Comparison of ENCODE assay signal across 26 cellular contexts in genomic region chr11:9155930-9156329, GRCh38.
DNase-seq lines count a peak whose midpoint lies in the region; ATAC-seq, FAIRE-seq and TF ChIP-seq lines count a peak whose summit lies in the region.
"Had no signal": no experiment of that assay in that cellular context is flagged by ENCODE, and none has a peak within 500 bp of the region (broad histone marks: within the 10 kb centered on the region; RNA-seq: fewer than 3 reads in every experiment).

No MANE protein-coding gene starts in this region.

- TF ChIP-seq CTCF in HEK293 (tag by site-specific recombination; IDR thresholded peaks at IDR 0.05) (no peak), K562 (IDR thresholded peaks at IDR 0.05 in 2 of 3, conservative IDR thresholded peaks at IDR 0.05 in 1 of 3; ENCODE audit: insufficient read depth in 2 of 3, low read depth in 1 of 3, low read length in 3 of 3) (no peak), type B pancreatic cell (conservative IDR thresholded peaks at IDR 0.05) (no peak), gastroesophageal sphincter (IDR thresholded peaks at IDR 0.05) (no peak)

- H3K27me3 ChIP-seq in K562 (ENCODE audit: control insufficient read depth in 2 of 2, insufficient read depth in 2 of 2, low read length in 2 of 2) (no peaks in the 10 kb centered on the region), mesendoderm (ENCODE audit: insufficient read depth, low read length, poor library complexity) (no peaks in the 10 kb centered on the region), gastroesophageal sphincter (no peaks in the 10 kb centered on the region)
- H3K27me3 ChIP-seq: BE2C; BLaER1 treated with 17β-estradiol and CSF1 and Interleukin-3, amounts not matched to agents 10 nM and 100 nM had no signal

- WGBS in K562 (ENCODE audit: insufficient coverage, low coverage, missing lambda C conversion rate) = 10% methylated on average over 4 of the region's 4 CpGs
- no CpG with 5 or more reads among the region's 4 CpGs for WGBS in mesendoderm (ENCODE audit: extremely low coverage, insufficient coverage, low lambda C conversion rate)
- WGBS in gastroesophageal sphincter (ENCODE audit: low coverage in 1 of 2), 2 donors = 84 to 93% methylated on average over 3 to 4 of the region's 4 CpGs

- H3K9me3 ChIP-seq in HEK293 (ENCODE audit: control insufficient read depth, insufficient read depth, low read depth, low read length) = no peaks in the 10 kb centered on the region
- H3K9me3 ChIP-seq in K562 (replicated peaks; ENCODE audit: control insufficient read depth, insufficient read depth, low read depth, low read length) = no peaks in the 10 kb centered on the region
- no peaks in the 10 kb centered on the region for H3K9me3 ChIP-seq in gastroesophageal sphincter
- H3K9me3 ChIP-seq: A549; BE2C; BLaER1 treated with 17β-estradiol and CSF1 and Interleukin-3, amounts not matched to agents 10 nM and 100 nM had no signal

- peak; percentile 72 for ATAC-seq in K562
- ATAC-seq in gastroesophageal sphincter = no peak
- ATAC-seq in GM19351 (IDR thresholded peaks at IDR 0.05; ENCODE audit: unreplicated experiment) = no peak
- ATAC-seq: A549, GM12878 had no signal

- CTCF ChIA-PET in HEK293 (lab: Yijun Ruan, JAX) = interaction anchor here (1.4 kb wide), 1 partner anchor 351 kb away, joined by 6 read pairs; no protein-coding TSS in a partner anchor
- CTCF ChIA-PET in K562 (lab: Yijun Ruan, JAX; ENCODE audit: low intra/inter-chr PET ratio) = no interaction called here

- POLR2A ChIA-PET in HEK293 (lab: Yijun Ruan, JAX) (no interaction called here), K562 (lab: Yijun Ruan, JAX) (interaction anchor here (0.6 to 1.1 kb wide), 4 partner anchors 8 to 1250 kb away, joined by 3 to 4 read pairs (median 4); no protein-coding TSS in a partner anchor)

- H3K79me1 ChIP-seq in mesendoderm (ENCODE audit: low read length) = peaks cover 3% of the 10 kb centered on the region

- no peak overlapping the region for H3K4me3 ChIP-seq in HEK293 (ENCODE audit: low read depth, low read length)
- H3K4me3 ChIP-seq in K562 = no peak overlapping the region
- H3K4me3 ChIP-seq in mesendoderm (ENCODE audit: low read length) = no peak overlapping the region
- H3K4me3 ChIP-seq in gastroesophageal sphincter = no peak overlapping the region
- H3K4me3 ChIP-seq: A549; BLaER1 treated with 17β-estradiol and CSF1 and Interleukin-3, amounts not matched to agents 10 nM and 100 nM; GM12878 had no signal

- H4K5ac ChIP-seq in mesendoderm (ENCODE audit: low read length) = no peak overlapping the region

- in situ Hi-C loops in K562 (cut with MboI) = loop anchor here (25.0 kb wide), 1 partner anchor 256 kb away; no protein-coding TSS in a partner anchor

- TF ChIP-seq EP300 in K562 (IDR thresholded peaks at IDR 0.05; ENCODE audit: low read length) (no peak), gastroesophageal sphincter (IDR thresholded peaks at IDR 0.05) (no peak)

- FAIRE-seq in K562 (lab: Jason Lieb, UNC) = no peak
- FAIRE-seq: A549, D721Med, GM12878, GM18507, H54 had no signal

- no peaks in the 10 kb centered on the region for H3K27me3 Mint-ChIP-seq in type B pancreatic cell
- H3K27me3 Mint-ChIP-seq: CD4-positive, alpha-beta T cell; CD8-positive, alpha-beta memory T cell had no signal

- H3K79me2 ChIP-seq in K562 (ENCODE audit: control insufficient read depth, insufficient read depth, low read length) (no peaks in the 10 kb centered on the region), mesendoderm (ENCODE audit: control insufficient read depth, insufficient read depth, low read length) (no peaks in the 10 kb centered on the region)

- no peak overlapping the region for H2BK5ac ChIP-seq in mesendoderm (ENCODE audit: low read length)

- H3K23ac ChIP-seq in mesendoderm (ENCODE audit: low read length) = no peak overlapping the region

- no peak overlapping the region for H2BK120ac ChIP-seq in mesendoderm (ENCODE audit: low read depth, low read length)

- peak in 2 of 4 experiments; percentile 21 to 47 for DNase-seq in K562 (ENCODE audit: extremely low read depth in 1 of 4, low spot score in 3 of 4)
- DNase-seq in mesendoderm = peak; percentile 86
- DNase-seq in type B pancreatic cell (ENCODE audit: extremely low spot score, unreplicated experiment) = peak; percentile 6
- DNase-seq in iPS-NIHi7 (ENCODE audit: extremely low spot score) = no peak
- DNase-seq: 8988T; ACHN; AML-193; BE2C; CD4-positive, alpha-beta T cell; CD8-positive, alpha-beta memory T cell; DMS 273 treated with DMSO at 0.1 percent for 48 hours; DMS79; EL; GDM1; GOT3; HCEC 1CT had no signal

- H3K4me1 ChIP-seq in HEK293 (ENCODE audit: control insufficient read depth, insufficient read depth, low read length) (no peaks in the 10 kb centered on the region), K562 (replicated peaks in 1 of 2; ENCODE audit: control insufficient read depth in 2 of 2, insufficient read depth in 2 of 2, low read length in 2 of 2) (peaks cover 4 to 5% of the 10 kb centered on the region in 2 experiments; a peak in 3 of 5 replicates), mesendoderm (ENCODE audit: control insufficient read depth, low read depth, low read length) (peaks cover 3% of the 10 kb centered on the region), gastroesophageal sphincter (no peaks in the 10 kb centered on the region)
- H3K4me1 ChIP-seq: A549, BE2C had no signal

- no peak overlapping the region for H2AFZ ChIP-seq in K562 (ENCODE audit: low read depth, low read length)

- H3K36me3 Mint-ChIP-seq in type B pancreatic cell = peaks cover 21% of the 10 kb centered on the region

- no peaks in the 10 kb centered on the region for H3K4me1 Mint-ChIP-seq in type B pancreatic cell (ENCODE audit: unreplicated experiment)
- H3K4me1 Mint-ChIP-seq: CD8-positive, alpha-beta memory T cell had no signal

- H3K4ac ChIP-seq in mesendoderm (ENCODE audit: low read depth, low read length) = no peak overlapping the region

- H2AK5ac ChIP-seq in mesendoderm (ENCODE audit: low read length) = no peak overlapping the region

- H3K36me3 ChIP-seq in HEK293 (ENCODE audit: control insufficient read depth in 2 of 2, insufficient read depth in 1 of 2, low read length in 2 of 2) (peaks cover 0 to 66% of the 10 kb centered on the region in 2 experiments; a peak in 2 of 3 replicates), K562 (ENCODE audit: control insufficient read depth, insufficient read depth, low read length) (peaks cover 55% of the 10 kb centered on the region), mesendoderm (ENCODE audit: control insufficient read depth, insufficient read depth, low read length) (peaks cover 5% of the 10 kb centered on the region), gastroesophageal sphincter (peaks cover 4 to 93% of the 10 kb centered on the region in 2 donors)

- no TSS peak for BruUV-seq in K562 (replicated peaks; lab: Mats Ljungman, UMichigan)

- H3K27ac Mint-ChIP-seq in type B pancreatic cell = no peak overlapping the region
- H3K27ac Mint-ChIP-seq: CD4-positive, alpha-beta T cell had no signal

- H3K9me3 Mint-ChIP-seq in type B pancreatic cell = no peaks in the 10 kb centered on the region
- H3K9me3 Mint-ChIP-seq: CD14-positive monocyte; CD4-positive, alpha-beta T cell; CD8-positive, alpha-beta memory T cell had no signal

- H3K18ac ChIP-seq in mesendoderm (ENCODE audit: low read length) = no peak overlapping the region

- no peak overlapping the region for H2BK15ac ChIP-seq in mesendoderm (replicated peaks; ENCODE audit: low read depth)

- H4K8ac ChIP-seq in mesendoderm (ENCODE audit: low read depth, low read length) = no peak overlapping the region

- no peak overlapping the region for H3K56ac ChIP-seq in mesendoderm (ENCODE audit: low read length)

- no peaks in the 10 kb centered on the region for H3K9me1 ChIP-seq in K562 (ENCODE audit: control insufficient read depth, insufficient read depth, low read length)

- no peak overlapping the region for H3K4me3 Mint-ChIP-seq in type B pancreatic cell
- H3K4me3 Mint-ChIP-seq: CD14-positive monocyte; CD4-positive, alpha-beta T cell; CD8-positive, alpha-beta memory T cell had no signal

- H3K4me2 ChIP-seq in K562 (ENCODE audit: insufficient read depth, low read length) (no peak overlapping the region), mesendoderm (ENCODE audit: low read length) (no peak overlapping the region)
- H3K4me2 ChIP-seq: A549; BLaER1 treated with 17β-estradiol and CSF1 and Interleukin-3, amounts not matched to agents 10 nM and 100 nM had no signal

- no peaks in the 10 kb centered on the region for H4K20me1 ChIP-seq in K562 (replicated peaks; ENCODE audit: control insufficient read depth, insufficient read depth, low read length)

- no peak overlapping the region for H3K9ac ChIP-seq in K562 (ENCODE audit: insufficient read depth in 1 of 2, low read depth in 2 of 2, low read length in 2 of 2)
- H3K9ac ChIP-seq in mesendoderm (ENCODE audit: low read length) = no peak overlapping the region
- H3K9ac ChIP-seq: BLaER1 treated with 17β-estradiol and CSF1 and Interleukin-3, amounts not matched to agents 10 nM and 100 nM had no signal

- no peak for TF ChIP-seq RAD21 in K562 (CRISPR knock-in tag; conservative IDR thresholded peaks at IDR 0.05 in 1 of 2, IDR thresholded peaks at IDR 0.05 in 1 of 2)

- H3K27ac ChIP-seq in HEK293 (ENCODE audit: extremely low read depth, low read depth, low read length) (no peak overlapping the region), K562 (ENCODE audit: extremely low read depth, low read depth, low read length) (no peak overlapping the region), mesendoderm (ENCODE audit: low read depth, low read length) (no peak overlapping the region), gastroesophageal sphincter (no peak overlapping the region)
- H3K27ac ChIP-seq: A549; BLaER1 treated with 17β-estradiol and CSF1 and Interleukin-3, amounts not matched to agents 10 nM and 100 nM had no signal

- intact Hi-C loops in K562 (cut with micrococcal nuclease) = no loop called here

- no peak for TF ChIP-seq POLR2A in K562 (conservative IDR thresholded peaks at IDR 0.05)
- no peak for TF ChIP-seq POLR2A in gastroesophageal sphincter (IDR thresholded peaks at IDR 0.05)

TF ChIP-seq in HEK293, 187 proteins besides CTCF, POLR2A, EP300 and RAD21:
- TF ChIP-seq ZNF600 (tag by site-specific recombination; IDR thresholded peaks at IDR 0.05) = no peak
- TF ChIP-seq ZIC2 (tag by site-specific recombination; IDR thresholded peaks at IDR 0.05) = peak; percentile 87

TF ChIP-seq in K562, 482 proteins besides CTCF, POLR2A, EP300 and RAD21 (continues in another document):
- peak; percentile 81 for TF ChIP-seq CBFA2T3 (IDR thresholded peaks at IDR 0.05)
- TF ChIP-seq TAF15 (IDR thresholded peaks at IDR 0.05; ENCODE audit: low read depth, low read length) = no peak
- TF ChIP-seq TEAD4 (IDR thresholded peaks at IDR 0.05; ENCODE audit: low read length) = peak; percentile 69
- TF ChIP-seq TEAD4 (CRISPR knock-in tag; IDR thresholded peaks at IDR 0.05; ENCODE audit: borderline replicate concordance) = no peak
- 0 out of 2 replicates have a peak, but pooled peaks have one; percentile 25 for TF ChIP-seq DPF2 (IDR thresholded peaks at IDR 0.05)
- peak; percentile 27; the same call in 1 of the 2 replicates for TF ChIP-seq NCOR1 (IDR thresholded peaks at IDR 0.05)
- TF ChIP-seq TAL1 (IDR thresholded peaks at IDR 0.05) = peak; percentile 49; the same call in 1 of the 2 replicates
- no peak for TF ChIP-seq CREB1 (IDR thresholded peaks at IDR 0.05)
- no peak for TF ChIP-seq CREB1 (CRISPR knock-in tag; IDR thresholded peaks at IDR 0.05)
